ENCODE assay signal across 9 cellular contexts in the genomic region with DNA sequence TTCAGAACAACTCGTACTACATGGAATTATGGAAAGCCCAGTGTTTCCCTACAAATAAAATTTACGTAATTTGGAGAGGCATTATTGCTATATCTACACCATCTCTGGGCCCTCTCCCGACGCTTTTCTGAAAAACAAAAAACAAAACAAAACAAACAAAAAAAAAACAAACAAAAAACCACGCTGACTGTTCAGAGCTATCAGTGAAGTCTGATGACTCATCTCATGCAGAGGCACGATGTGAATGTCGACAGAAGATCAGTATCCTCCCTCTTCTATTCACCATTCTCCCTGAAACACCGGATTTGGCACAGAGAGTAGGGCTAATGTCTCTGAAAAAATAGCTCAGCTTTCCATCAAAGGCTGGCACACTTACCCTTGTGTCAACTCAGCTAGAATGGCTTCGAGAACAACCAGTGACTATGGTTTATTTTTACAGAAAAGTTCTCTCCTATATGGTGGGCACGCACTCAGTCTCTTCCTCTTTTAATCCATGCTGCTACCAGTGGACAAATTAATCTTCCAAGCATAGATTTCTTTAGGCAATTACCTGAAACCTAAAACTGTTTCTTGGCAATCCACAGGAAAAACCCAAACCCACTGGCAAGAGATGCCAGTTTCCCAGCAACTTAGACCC. TPM values are rescaled to one million over a fixed set of nuclear protein-coding genes. Genes with fewer than 3 reads are reported as not detected.
A peak's percentile ranks its signal among the peaks of the same experiment; 100 is the strongest.
DNase-seq lines count a peak whose midpoint lies in the region; ATAC-seq, FAIRE-seq and TF ChIP-seq lines count a peak whose summit lies in the region.
"Had no signal": no experiment of that assay in that cellular context is flagged by ENCODE, and none has a peak within 500 bp of the region (broad histone marks: within the 10 kb centered on the region; RNA-seq: fewer than 3 reads in every experiment).

No MANE protein-coding gene starts in this region.

- H3K27ac ChIP-seq in K562 (ENCODE audit: extremely low read depth, low read depth, low read length) (peak overlapping the region; percentile 79; the same call in 2 of the 3 replicates), mucosa of rectum (ENCODE audit: low read depth in 2 of 2, low read length in 2 of 2) (no peak overlapping the region)

- H3K9me3 ChIP-seq in K562 (replicated peaks; ENCODE audit: control insufficient read depth, insufficient read depth, low read depth, low read length) (no peaks in the 10 kb centered on the region), mucosa of rectum (ENCODE audit: control insufficient read depth in 2 of 2, low read length in 2 of 2) (no peaks in the 10 kb centered on the region)

- peak overlapping the region in 1 of 2 experiments; percentile 84; a peak in 2 of 4 replicates for H3K9ac ChIP-seq in K562 (ENCODE audit: insufficient read depth in 1 of 2, low read depth in 2 of 2, low read length in 2 of 2)
- peak overlapping the region in 1 of 2 donors; percentile 86 for H3K9ac ChIP-seq in mucosa of rectum (ENCODE audit: low read depth in 1 of 2, low read length in 2 of 2)

- no peak for TF ChIP-seq EP300 in K562 (IDR thresholded peaks at IDR 0.05; ENCODE audit: low read length)

- no peak for TF ChIP-seq POLR2A in K562 (conservative IDR thresholded peaks at IDR 0.05)

- CTCF ChIA-PET in K562 (lab: Yijun Ruan, JAX; ENCODE audit: low intra/inter-chr PET ratio): no interaction called here

- BruUV-seq in K562 (replicated peaks; lab: Mats Ljungman, UMichigan): no TSS peak

- WGBS in K562 (ENCODE audit: insufficient coverage, low coverage, missing lambda C conversion rate): 34% methylated on average over 10 of the region's 10 CpGs

- no peak overlapping the region for H2AFZ ChIP-seq in K562 (ENCODE audit: low read depth, low read length)

- H3K36me3 ChIP-seq in K562 (ENCODE audit: control insufficient read depth, insufficient read depth, low read length) (peaks cover 26% of the 10 kb centered on the region; the same call in 2 of the 3 replicates), mucosa of rectum (ENCODE audit: control insufficient read depth in 2 of 2, insufficient read depth in 2 of 2, low read length in 2 of 2) (peaks cover 7 to 10% of the 10 kb centered on the region in 2 donors)

- H3K9me1 ChIP-seq in K562 (ENCODE audit: control insufficient read depth, insufficient read depth, low read length): no peaks in the 10 kb centered on the region

- H3K79me2 ChIP-seq in K562 (ENCODE audit: control insufficient read depth, insufficient read depth, low read length): peaks cover 40% of the 10 kb centered on the region

- DNase-seq in AG08396 (ENCODE audit: low spot score) (peak; percentile 29), KBM-7 (peak; percentile 31), K562 (ENCODE audit: extremely low read depth in 1 of 4, low spot score in 3 of 4) (peak; percentile 30 to 46 (median 40)), HTR-8/SVneo (ENCODE audit: insufficient read length, low spot score) (no peak), GM19238 (ENCODE audit: insufficient read length, low spot score) (no peak), AML-193 (lab: John Stamatoyannopoulos, UW) (no peak), islet precursor cell (no peak)
- DNase-seq: NCI-H1048 had no signal

- intact Hi-C loops in K562 (cut with micrococcal nuclease): loop anchor here (10.0 kb wide), 1 partner anchor 143 kb away; no protein-coding TSS in a partner anchor

- TF ChIP-seq CTCF in K562 (IDR thresholded peaks at IDR 0.05 in 2 of 3, conservative IDR thresholded peaks at IDR 0.05 in 1 of 3; ENCODE audit: insufficient read depth in 2 of 3, low read depth in 1 of 3, low read length in 3 of 3): no peak

- H4K20me1 ChIP-seq in K562 (replicated peaks; ENCODE audit: control insufficient read depth, insufficient read depth, low read length): no peaks in the 10 kb centered on the region; the same call in 1 of the 2 replicates

- TF ChIP-seq RAD21 in K562 (CRISPR knock-in tag; conservative IDR thresholded peaks at IDR 0.05 in 1 of 2, IDR thresholded peaks at IDR 0.05 in 1 of 2): no peak

- FAIRE-seq in K562 (lab: Jason Lieb, UNC): no peak
- no peak for FAIRE-seq in HTR-8/SVneo (lab: Jason Lieb, UNC)

- in situ Hi-C loops in KBM-7 (cut with MboI; ENCODE audit: low pct_unique_long_range_greater_than_20kb, low sequenced_read_pairs) (no loop called here), K562 (cut with MboI) (no loop called here)

- H3K4me1 ChIP-seq in K562 (replicated peaks in 1 of 2; ENCODE audit: control insufficient read depth in 2 of 2, insufficient read depth in 2 of 2, low read length in 2 of 2) (peaks cover 4 to 18% of the 10 kb centered on the region in 2 experiments; a peak in 3 of 5 replicates), mucosa of rectum (ENCODE audit: control insufficient read depth in 2 of 2, insufficient read depth in 2 of 2, low read length in 2 of 2) (peaks cover 14 to 15% of the 10 kb centered on the region in 2 donors)

- no peak for ATAC-seq in K562

- H3K4me2 ChIP-seq in K562 (ENCODE audit: insufficient read depth, low read length): peak overlapping the region; percentile 96

- H3K4me3 ChIP-seq in K562 (peak overlapping the region; percentile 80), mucosa of rectum (ENCODE audit: low read length in 2 of 2) (peak overlapping the region; percentile 90 to 94)

- H3K27me3 ChIP-seq in K562 (ENCODE audit: control insufficient read depth in 2 of 2, insufficient read depth in 2 of 2, low read length in 2 of 2) (no peaks in the 10 kb centered on the region; a peak in 1 of 5 replicates), mucosa of rectum (ENCODE audit: control insufficient read depth in 2 of 2, insufficient read depth in 2 of 2, low read length in 2 of 2) (no peaks in the 10 kb centered on the region)

- POLR2A ChIA-PET in K562 (lab: Yijun Ruan, JAX): interaction anchor here (0.8 to 1.2 kb wide), 2 partner anchors 14 to 253 kb away, joined by 3 to 4 read pairs; no protein-coding TSS in a partner anchor

TF ChIP-seq in K562, 482 proteins besides CTCF, POLR2A, EP300 and RAD21 (continues in another document):
- TF ChIP-seq MTA2 (IDR thresholded peaks at IDR 0.05; ENCODE audit: low read depth): 0 out of 2 replicates have a peak, but pooled peaks have one; percentile 17
- TF ChIP-seq FOXK2 (conservative IDR thresholded peaks at IDR 0.05 in 1 of 2, IDR thresholded peaks at IDR 0.05 in 1 of 2; ENCODE audit: low read depth in 2 of 2): 0 out of 4 replicates have a peak, but pooled peaks of 1 of the 2 experiments have one; percentile 24
- TF ChIP-seq, protein P1, sequence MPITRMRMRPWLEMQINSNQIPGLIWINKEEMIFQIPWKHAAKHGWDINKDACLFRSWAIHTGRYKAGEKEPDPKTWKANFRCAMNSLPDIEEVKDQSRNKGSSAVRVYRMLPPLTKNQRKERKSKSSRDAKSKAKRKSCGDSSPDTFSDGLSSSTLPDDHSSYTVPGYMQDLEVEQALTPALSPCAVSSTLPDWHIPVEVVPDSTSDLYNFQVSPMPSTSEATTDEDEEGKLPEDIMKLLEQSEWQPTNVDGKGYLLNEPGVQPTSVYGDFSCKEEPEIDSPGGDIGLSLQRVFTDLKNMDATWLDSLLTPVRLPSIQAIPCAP (CRISPR knock-in tag; IDR thresholded peaks at IDR 0.05; ENCODE audit: borderline replicate concordance): no peak
- TF ChIP-seq FOSL1 (tag; conservative IDR thresholded peaks at IDR 0.05): peak; percentile 95
- no peak for TF ChIP-seq PRMT5 (CRISPR knock-in tag; IDR thresholded peaks at IDR 0.05)
- no peak for TF ChIP-seq TAF9B (IDR thresholded peaks at IDR 0.05; ENCODE audit: partially characterized antibody)
- TF ChIP-seq FOS (IDR thresholded peaks at IDR 0.05; ENCODE audit: extremely low read depth, insufficient read length): peak; percentile 52
- TF ChIP-seq ETV6 (IDR thresholded peaks at IDR 0.05; ENCODE audit: borderline replicate concordance in 1 of 2, low read depth in 2 of 2, low read length in 1 of 2): no peak
- no peak for TF ChIP-seq ETV6 (CRISPR knock-in tag; IDR thresholded peaks at IDR 0.05; ENCODE audit: borderline replicate concordance)

RNA-seq across cellular contexts. Expression of gene CRBN, which starts 1.5 kb away (rescaled TPM):
- total RNA-seq in K562 (2011; cell fraction: chromatin; rRNA removed; ENCODE audit: low replicate concordance): 48.7 and 125 TPM in 2 replicates
- 26.8 and 34.5 TPM in 2 replicates for total RNA-seq in K562 (2011; cell fraction: nucleolus; rRNA removed)
- total RNA-seq in K562 (2011; cell fraction: nucleoplasm; rRNA removed): 43.4 and 64.5 TPM in 2 replicates
- 32.0 and 40.8 TPM in 2 replicates for total RNA-seq in K562 (2014; rRNA removed)
- 73.4 and 88.6 TPM in 2 replicates for total RNA-seq in K562 (2014; rRNA removed; fragmentation: Illumina TruSeq; extraction: Trizol)
- total RNA-seq in K562 (2015; rRNA removed; fragmentation: Illumina TruSeq; extraction: Trizol): 46.5 and 57.4 TPM in 2 replicates
- 44.5 and 47.9 TPM in 2 replicates for total RNA-seq in K562 (2021)
- 67.7 and 84.0 TPM in 2 replicates for polyA plus RNA-seq in K562 (2011; rRNA removed)
- 18.6 and 37.9 TPM in 2 replicates for polyA plus RNA-seq in K562 (2011; cell fraction: cytosol; rRNA removed)
- 36.1 and 58.0 TPM in 2 replicates for polyA plus RNA-seq in K562 (2011; cell fraction: nucleus; rRNA removed)
- 39.7 and 46.8 TPM in 2 replicates for polyA plus RNA-seq in K562 (2012)
- 44.2 and 48.3 TPM in 2 replicates for polyA plus RNA-seq in K562 (2014; fragmentation: Illumina TruSeq; extraction: Trizol)
- polyA plus RNA-seq in K562 (2014; fragmentation: Nextera tagmentation; extraction: Ambion mirVana): 100 to 1,000 TPM; 271 to 331 TPM
- polyA plus RNA-seq in K562 (2014; rRNA removed): 47.1 and 54.1 TPM in 2 replicates
- 92.3 and 99.7 TPM in 2 replicates for polyA minus RNA-seq in K562 (2011; rRNA and poly(A)+ RNA removed)
- 27.1 and 49.5 TPM in 2 replicates for polyA minus RNA-seq in K562 (2011; cell fraction: cytosol; rRNA and poly(A)+ RNA removed)
- 64.0 and 118 TPM in 2 replicates for polyA minus RNA-seq in K562 (2011; cell fraction: nucleus; rRNA and poly(A)+ RNA removed)

RNA-seq across cellular contexts. Expression of gene TRNT1, which starts 51.2 kb away (rescaled TPM):
- total RNA-seq in K562 (2011; cell fraction: chromatin; rRNA removed; ENCODE audit: low replicate concordance): 87.5 and 204 TPM in 2 replicates
- total RNA-seq in K562 (2011; cell fraction: nucleolus; rRNA removed): 66.0 and 72.5 TPM in 2 replicates
- 99.0 and 133 TPM in 2 replicates for total RNA-seq in K562 (2011; cell fraction: nucleoplasm; rRNA removed)
- total RNA-seq in K562 (2014; rRNA removed) (51.9 and 56.7 TPM in 2 replicates), K562 (2014; rRNA removed; fragmentation: Illumina TruSeq; extraction: Trizol) (47.2 and 52.8 TPM in 2 replicates), K562 (2015; rRNA removed; fragmentation: Illumina TruSeq; extraction: Trizol) (45.5 and 47.4 TPM in 2 replicates), K562 (2021) (41.1 and 45.2 TPM in 2 replicates)
- polyA plus RNA-seq in K562 (2011; rRNA removed) (30.0 and 38.1 TPM in 2 replicates), K562 (2014; fragmentation: Illumina TruSeq; extraction: Trizol) (33.3 and 39.8 TPM in 2 replicates), K562 (2014; fragmentation: Nextera tagmentation; extraction: Ambion mirVana) (10 to 100 TPM; 58.1 to 58.2 TPM), K562 (2014; rRNA removed) (49.3 and 53.6 TPM in 2 replicates)
- polyA plus RNA-seq in K562 (2011; cell fraction: cytosol; rRNA removed): 5.8 and 8.1 TPM in 2 replicates
- 47.1 and 48.8 TPM in 2 replicates for polyA plus RNA-seq in K562 (2011; cell fraction: nucleus; rRNA removed)
- 24.9 and 33.0 TPM in 2 replicates for polyA plus RNA-seq in K562 (2012)
- polyA minus RNA-seq in K562 (2011; rRNA and poly(A)+ RNA removed): 51.5 and 52.6 TPM in 2 replicates
- 10.5 and 18.2 TPM in 2 replicates for polyA minus RNA-seq in K562 (2011; cell fraction: cytosol; rRNA and poly(A)+ RNA removed)
- polyA minus RNA-seq in K562 (2011; cell fraction: nucleus; rRNA and poly(A)+ RNA removed): 67.2 and 68.6 TPM in 2 replicates

Comparison
In these comparisons a context has a peak if more than half of its experiments do, and no peak if none do; other contexts are left out.
1. DNase-seq: peak in AG08396 (single experiment), KBM-7 (single experiment) and K562 (4 of 4); none in HTR-8/SVneo (single experiment), GM19238 (single experiment), AML-193 (0 of 2) and islet precursor cell (single experiment).